Comparison of ENCODE assay signal across 9 cellular contexts in genomic region chr5:61171479-61171878, GRCh38.
"Had no signal": no experiment of that assay in that cellular context is flagged by ENCODE, and none has a peak within 500 bp of the region (broad histone marks: within the 10 kb centered on the region; RNA-seq: fewer than 3 reads in every experiment).

No MANE protein-coding gene starts in this region.

- DNase-seq: GM23248, GOT3, H9, HCEC 1CT, Karpas-422, KBM-7 had no signal

- H2AFZ ChIP-seq: GM23248 had no signal

- H3K9ac ChIP-seq: GM23248, KMS-11 had no signal

- FAIRE-seq: H54, HTR-8/SVneo had no signal

- H3K4me3 ChIP-seq: GM23248 had no signal

- H3K27ac ChIP-seq: GM23248, KMS-11 had no signal

- H3K4me2 ChIP-seq: KMS-11 had no signal
